In genomic region chr3:136266468-136266867, GRCh38 we compare ENCODE assay signal across 12 cellular contexts. TPM values are rescaled to one million over a fixed set of nuclear protein-coding genes. Genes with fewer than 3 reads are reported as not detected.
DNase-seq lines count a peak whose midpoint lies in the region; ATAC-seq and TF ChIP-seq lines count a peak whose summit lies in the region.
"Had no signal": no experiment of that assay in that cellular context is flagged by ENCODE, and none has a peak within 500 bp of the region (broad histone marks: within the 10 kb centered on the region; RNA-seq: fewer than 3 reads in every experiment).

No MANE protein-coding gene starts in this region.

- no peak overlapping the region for H3K4me3 Mint-ChIP-seq in activated CD4-positive, alpha-beta T cell treated with anti-CD3 and anti-CD28 coated beads for 36 hours

- peaks cover 9% of the 10 kb centered on the region for H3K4me1 ChIP-seq in RWPE2 (ENCODE audit: insufficient read depth, poor library complexity, severe bottlenecking)
- H3K4me1 ChIP-seq in MM.1S (ENCODE audit: low read length) = no peaks in the 10 kb centered on the region
- H3K4me1 ChIP-seq in sigmoid colon = no peaks in the 10 kb centered on the region

- no peaks in the 10 kb centered on the region for H4K20me1 ChIP-seq in MM.1S (ENCODE audit: insufficient read depth, low read length)

- H3K4me3 ChIP-seq in RWPE2 (ENCODE audit: severe bottlenecking) = no peak overlapping the region
- no peak overlapping the region for H3K4me3 ChIP-seq in MM.1S (ENCODE audit: low read length)
- H3K4me3 ChIP-seq in sigmoid colon = no peak overlapping the region
- H3K4me3 ChIP-seq in H7 (ENCODE audit: insufficient read depth, low read depth, low read length) = no peak overlapping the region
- H3K4me3 ChIP-seq: dorsolateral prefrontal cortex, ovary had no signal

- H3K79me2 ChIP-seq in MM.1S (ENCODE audit: low read length) = no peaks in the 10 kb centered on the region

- H3K27me3 Mint-ChIP-seq in activated CD4-positive, alpha-beta T cell treated with anti-CD3 and anti-CD28 coated beads for 36 hours = no peaks in the 10 kb centered on the region

- H3K9me3 ChIP-seq in RWPE2 (ENCODE audit: severe bottlenecking) (no peaks in the 10 kb centered on the region), MM.1S (replicated peaks; ENCODE audit: insufficient read depth, low read length) (no peaks in the 10 kb centered on the region), sigmoid colon (no peaks in the 10 kb centered on the region)
- H3K9me3 ChIP-seq: ovary had no signal

- H3K9ac ChIP-seq in MM.1S (ENCODE audit: low read length) = no peak overlapping the region

- ATAC-seq in activated CD4-positive, alpha-beta T cell treated with anti-CD3 and anti-CD28 coated beads for 36 hours = peak; percentile 43
- ATAC-seq in HG02884 (IDR thresholded peaks at IDR 0.05; ENCODE audit: unreplicated experiment) (peak; percentile 77), RWPE2 (ENCODE audit: low read depth) (peak; percentile 100)

- H3K4me2 ChIP-seq in MM.1S (ENCODE audit: low read depth, low read length) = no peak overlapping the region

- POLR2A ChIA-PET in activated CD4-positive, alpha-beta T cell treated with anti-CD3 and anti-CD28 coated beads for 36 hours (lab: Charles Lee) = no interaction called here

- H3K36me3 ChIP-seq in RWPE2 (ENCODE audit: low read depth) (peaks cover 19% of the 10 kb centered on the region), MM.1S (replicated peaks; ENCODE audit: insufficient read depth, low read length) (no peaks in the 10 kb centered on the region), sigmoid colon (peaks cover 0 to 57% (median 2%) of the 10 kb centered on the region in 4 donors), H7 (replicated peaks; ENCODE audit: control insufficient read depth, insufficient read depth, low read length) (peaks cover 4% of the 10 kb centered on the region; the same call in 1 of the 2 replicates)
- H3K36me3 ChIP-seq: ovary had no signal

- intact Hi-C loops in activated CD4-positive, alpha-beta T cell treated with anti-CD3 and anti-CD28 coated beads for 36 hours (cut with DNase I, micrococcal nuclease) = no loop called here
- intact Hi-C loops in sigmoid colon (cut with DNase I) = no loop called here

- TF ChIP-seq CTCF in RWPE2 (IDR thresholded peaks at IDR 0.05; ENCODE audit: poor library complexity, severe bottlenecking) = no peak
- TF ChIP-seq CTCF in MM.1S (IDR thresholded peaks at IDR 0.05; ENCODE audit: low read length) = no peak
- no peak for TF ChIP-seq CTCF in sigmoid colon (IDR thresholded peaks at IDR 0.05)

- H3K27ac ChIP-seq in RWPE2 (ENCODE audit: poor library complexity, severe bottlenecking) (no peak overlapping the region), MM.1S (ENCODE audit: low read length) (no peak overlapping the region), sigmoid colon (no peak overlapping the region)
- H3K27ac ChIP-seq: dorsolateral prefrontal cortex, ovary, VCaP had no signal

- TF ChIP-seq EP300 in sigmoid colon (IDR thresholded peaks at IDR 0.05) = no peak

- WGBS in sigmoid colon, 2 donors = 90 to 93% methylated on average over 4 of the region's 4 CpGs

- no peak overlapping the region for H3K27ac Mint-ChIP-seq in activated CD4-positive, alpha-beta T cell treated with anti-CD3 and anti-CD28 coated beads for 36 hours

- no peak overlapping the region for H2AFZ ChIP-seq in MM.1S (ENCODE audit: low read length)

- no peaks in the 10 kb centered on the region for H3F3A ChIP-seq in MM.1S (ENCODE audit: insufficient read depth, low read length)

- no peak for DNase-seq in activated CD4-positive, alpha-beta T cell treated with anti-CD3 and anti-CD28 coated beads for 36 hours
- DNase-seq in activated CD4-positive, alpha-beta T cell treated with anti-CD3 and anti-CD28 coated beads, Interleukin-2, amount 50 U/mL, for 4 hours = no peak
- DNase-seq in RWPE2 (ENCODE audit: low spot score) (no peak), non-pigmented ciliary epithelial cell (ENCODE audit: low read depth) (peak; percentile 37), MM.1S (no peak), sigmoid colon (no peak), H7 (no peak)
- DNase-seq: activated gamma-delta T cell, dorsolateral prefrontal cortex, ovary had no signal

- H3K4me1 Mint-ChIP-seq in activated CD4-positive, alpha-beta T cell treated with anti-CD3 and anti-CD28 coated beads for 36 hours = peaks cover 16% of the 10 kb centered on the region

- H3K27me3 ChIP-seq in RWPE2 (ENCODE audit: insufficient read depth, poor library complexity, severe bottlenecking) (no peaks in the 10 kb centered on the region), MM.1S (replicated peaks; ENCODE audit: insufficient read depth, low read length) (no peaks in the 10 kb centered on the region), sigmoid colon (no peaks in the 10 kb centered on the region), H7 (ENCODE audit: control insufficient read depth, insufficient read depth, low read length) (no peaks in the 10 kb centered on the region)
- H3K27me3 ChIP-seq: dorsolateral prefrontal cortex, ovary had no signal

- CTCF ChIA-PET in activated CD4-positive, alpha-beta T cell treated with anti-CD3 and anti-CD28 coated beads for 36 hours (lab: Charles Lee) = interaction anchor here (0.8 to 1.4 kb wide), 2 partner anchors 16 to 187 kb away, joined by 3 to 5 read pairs; partner anchors contain the start of gene PCCB

- no peak for TF ChIP-seq POLR2A in sigmoid colon (IDR thresholded peaks at IDR 0.05)

- no peaks in the 10 kb centered on the region for H3K9me2 ChIP-seq in MM.1S (replicated peaks; ENCODE audit: insufficient read depth, low read length)

- no peaks in the 10 kb centered on the region for H3K9me3 Mint-ChIP-seq in activated CD4-positive, alpha-beta T cell treated with anti-CD3 and anti-CD28 coated beads for 36 hours (ENCODE audit: low read depth)

- peaks cover 53% of the 10 kb centered on the region for H3K36me3 Mint-ChIP-seq in activated CD4-positive, alpha-beta T cell treated with anti-CD3 and anti-CD28 coated beads for 36 hours (ENCODE audit: low read depth)

RNA-seq across cellular contexts. Expression of gene PCCB, which starts 16.3 kb away (rescaled TPM):
- total RNA-seq in activated CD4-positive, alpha-beta T cell treated with anti-CD3 and anti-CD28 coated beads for 36 hours = 10 to 100 TPM; 45.3 to 51.8 TPM
- 10 to 100 TPM; 24.8 to 33.9 (median 29.0) TPM for total RNA-seq in sigmoid colon
- polyA plus RNA-seq in sigmoid colon = 10 to 100 TPM; 31.2 to 64.3 (median 32.9) TPM
- 98.0 and 117 TPM in 2 replicates for total RNA-seq in H7 (2014; rRNA removed; shearing (Covaris generic))

Comparison
In these comparisons a context has a peak if more than half of its experiments do, and no peak if none do; other contexts are left out.
1. ATAC-seq: peak in every context shown above with its lines; median percentile 100 in RWPE2; 77 in HG02884; 43 in activated CD4-positive, alpha-beta T cell treated with anti-CD3 and anti-CD28 coated beads for 36 hours.